ENCODE assay signal across 21 cellular contexts in genomic region chr9:127253446-127253845, GRCh38. TPM values are rescaled to one million over a fixed set of nuclear protein-coding genes. Genes with fewer than 3 reads are reported as not detected.
DNase-seq lines count a peak whose midpoint lies in the region; ATAC-seq and TF ChIP-seq lines count a peak whose summit lies in the region.
"Had no signal": no experiment of that assay in that cellular context is flagged by ENCODE, and none has a peak within 500 bp of the region (broad histone marks: within the 10 kb centered on the region; RNA-seq: fewer than 3 reads in every experiment).

No MANE protein-coding gene starts in this region.

- no peak overlapping the region for H3K9ac ChIP-seq in endodermal cell (ENCODE audit: extremely low read depth, low read length, poor library complexity, severe bottlenecking)

- H3K36me3 ChIP-seq in endodermal cell (ENCODE audit: control insufficient read depth, insufficient read depth, low read length): no peaks in the 10 kb centered on the region
- H3K36me3 ChIP-seq: HAP-1 had no signal

- H3K4me1 ChIP-seq in endodermal cell (ENCODE audit: control insufficient read depth, insufficient read depth, low read length): no peaks in the 10 kb centered on the region

- DNase-seq in ELF-1 (ENCODE audit: low read depth, low spot score) (peak; percentile 33), NCI-H82 treated with DMSO at 0.1 percent for 48 hours (lab: John Stamatoyannopoulos, UW; ENCODE audit: unreplicated experiment) (peak; percentile 74), endodermal cell (peak; percentile 68), occipital lobe (lab: John Stamatoyannopoulos, UW) (peak; percentile 38), HuH-7.5 (ENCODE audit: low spot score) (no peak), GM03348 (ENCODE audit: low spot score) (no peak), NCI-H526 treated with DMSO at 0.1 percent for 48 hours (lab: John Stamatoyannopoulos, UW) (no peak)
- DNase-seq: 8988T, COR-L47, DMS 273 treated with DMSO at 0.1 percent for 48 hours, DND-41, GDM1, KBM-7, NCI-H1105 treated with DMSO at 0.1 percent for 48 hours, NCI-H1694, PC-9, SIG-M5 had no signal

- WGBS in endodermal cell (ENCODE audit: insufficient coverage in 1 of 2, insufficient read length in 1 of 2), 2 experiments: 51 to 60% methylated on average over 1 to 2 of the region's 2 CpGs

- no peaks in the 10 kb centered on the region for H3K9me3 ChIP-seq in endodermal cell (ENCODE audit: control insufficient read depth, low read length)
- H3K9me3 ChIP-seq: HAP-1 had no signal

- no peak overlapping the region for H3K27ac Mint-ChIP-seq in endodermal cell

- H3K27ac ChIP-seq in endodermal cell (ENCODE audit: low read depth, low read length): no peak overlapping the region
- H3K27ac ChIP-seq: PC-9, RWPE1 had no signal

- H3K9me3 Mint-ChIP-seq in endodermal cell: no peaks in the 10 kb centered on the region

- no peak overlapping the region for H3K4me3 ChIP-seq in endodermal cell (ENCODE audit: low read length)
- H3K4me3 ChIP-seq: HAP-1, PC-9 had no signal

- H3K27me3 Mint-ChIP-seq in endodermal cell (ENCODE audit: insufficient read depth): no peaks in the 10 kb centered on the region

- no peak for TF ChIP-seq CTCF in endodermal cell (conservative IDR thresholded peaks at IDR 0.05)

- H3K27me3 ChIP-seq in endodermal cell (ENCODE audit: control insufficient read depth, insufficient read depth, low read length, poor library complexity, severe bottlenecking): no peaks in the 10 kb centered on the region

- H3K4me3 Mint-ChIP-seq in endodermal cell: no peak overlapping the region

- ATAC-seq in GM18907 (IDR thresholded peaks at IDR 0.05; ENCODE audit: unreplicated experiment): no peak
- ATAC-seq: SK-N-SH treated with all-trans-retinoic acid at 6 μM for 48 hours had no signal

- H3K36me3 Mint-ChIP-seq in endodermal cell (ENCODE audit: low read depth): no peaks in the 10 kb centered on the region

- H3K4me1 Mint-ChIP-seq in endodermal cell: peaks cover 5% of the 10 kb centered on the region

RNA-seq across cellular contexts. Expression of gene GARNL3, which starts 11.1 kb away (rescaled TPM):
- total RNA-seq in endodermal cell: 10 to 100 TPM in 1 of 2 donors, 1 to 10 TPM in 1; 7.2 to 12.8 TPM
- polyA plus RNA-seq in endodermal cell (2013, experiment 1 of 2): 10.0 TPM
- 10.1 TPM for polyA plus RNA-seq in endodermal cell (2013, experiment 2 of 2)
- total RNA-seq in occipital lobe: 76.4 TPM

Comparison
In these comparisons a context has a peak if more than half of its experiments do, and no peak if none do; other contexts are left out.
1. DNase-seq: peak in ELF-1 (single experiment), NCI-H82 treated with DMSO at 0.1 percent for 48 hours (single experiment), endodermal cell (single experiment) and occipital lobe (single experiment); none in HuH-7.5 (single experiment), GM03348 (single experiment) and NCI-H526 treated with DMSO at 0.1 percent for 48 hours (single experiment).